In the genomic region with DNA sequence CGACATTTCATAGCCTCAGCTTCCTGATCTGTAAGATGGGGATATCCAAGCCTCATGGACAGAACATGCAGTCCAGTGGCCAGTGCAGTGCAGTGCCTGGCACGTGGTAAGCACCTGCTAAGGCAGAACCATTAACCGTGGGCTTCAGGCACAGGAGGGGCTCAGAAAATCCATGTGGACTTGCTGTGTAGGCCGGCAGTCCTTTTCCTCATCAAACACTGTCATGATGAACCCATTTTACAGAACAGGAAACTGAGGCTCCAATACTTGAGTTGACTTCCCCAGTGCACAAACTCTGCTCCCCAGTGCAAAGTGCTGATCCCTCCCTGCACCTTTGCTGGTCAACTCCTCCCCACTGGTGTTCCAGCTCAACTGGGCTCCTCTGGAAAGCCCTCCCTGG, we compare ENCODE assay signal across 1 cellular context.
TF ChIP-seq lines count a peak whose summit lies in the region.

No MANE protein-coding gene starts in this region.

TF ChIP-seq in HepG2, 621 proteins besides CTCF, POLR2A, EP300 and RAD21:
- TF ChIP-seq NFE2 (CRISPR knock-in tag; IDR thresholded peaks at IDR 0.05) = no peak
- TF ChIP-seq SP140L (CRISPR knock-in tag; IDR thresholded peaks at IDR 0.05; ENCODE audit: borderline replicate concordance) = no peak
- TF ChIP-seq HOXA3 (CRISPR knock-in tag; IDR thresholded peaks at IDR 0.05) = no peak
- peak; percentile 90 for TF ChIP-seq ZNF629 (CRISPR knock-in tag; conservative IDR thresholded peaks at IDR 0.05)
- no peak for TF ChIP-seq ZNF589 (CRISPR knock-in tag; conservative IDR thresholded peaks at IDR 0.05)
- TF ChIP-seq ZMYM3 (CRISPR knock-in tag; IDR thresholded peaks at IDR 0.05) = peak; percentile 30; the same call in 1 of the 2 replicates
